ENCODE assay signal across 8 cellular contexts in genomic region chr15:72670656-72671352, GRCh38. TPM values are rescaled to one million over a fixed set of nuclear protein-coding genes. Genes with fewer than 3 reads are reported as not detected.
DNase-seq lines count a peak whose midpoint lies in the region; ATAC-seq, FAIRE-seq and TF ChIP-seq lines count a peak whose summit lies in the region.
"Not testable (repeated sequence)": the region's sequence is repeated elsewhere in the genome, so short reads cannot be mapped to it uniquely, and the experiment has no call there.

No MANE protein-coding gene starts in this region.

- not testable (repeated sequence) for H3K4me3 ChIP-seq in K562; right cardiac atrium (ENCODE audit: low read length); ovary

- H3K27ac ChIP-seq in K562 (ENCODE audit: extremely low read depth, low read depth, low read length); right cardiac atrium (ENCODE audit: low read length); ovary: not testable (repeated sequence)

- peak overlapping the region; percentile 81 for H2AFZ ChIP-seq in K562 (ENCODE audit: low read depth, low read length)

- peak overlapping the region; percentile 66 for H3K4me2 ChIP-seq in K562 (ENCODE audit: insufficient read depth, low read length)

- not testable (repeated sequence) for H3K9me3 ChIP-seq in K562 (replicated peaks; ENCODE audit: control insufficient read depth, insufficient read depth, low read depth, low read length); right cardiac atrium (ENCODE audit: control insufficient read depth, low read length); ovary

- WGBS in K562 (ENCODE audit: insufficient coverage, low coverage, missing lambda C conversion rate) = 0% methylated on average over 5 of the region's 8 CpGs
- WGBS in right cardiac atrium = 3% methylated on average over 8 of the region's 8 CpGs
- WGBS in ovary, 3 donors = 4 to 5% (median 5%) methylated on average over 7 to 8 of the region's 8 CpGs

- ATAC-seq in GM21529 (IDR thresholded peaks at IDR 0.05; ENCODE audit: unreplicated experiment) = peak; percentile 92
- ATAC-seq in K562 = peak; percentile 99
- peak; percentile 93 to 97 for ATAC-seq in right cardiac atrium
- peak; percentile 97 for ATAC-seq in stimulated activated naive CD8-positive, alpha-beta T cell treated with anti-CD3 and anti-CD28 coated beads, Interleukin-15, Interleukin-2, amounts not matched to agents 100 U/mL and 50 U/mL, for 24 hours

- POLR2A ChIA-PET in K562 (lab: Yijun Ruan, JAX) = not testable (repeated sequence)

- not testable (repeated sequence) for BruUV-seq in K562 (replicated peaks; lab: Mats Ljungman, UMichigan)

- not testable (repeated sequence) for H3K9ac ChIP-seq in K562 (ENCODE audit: insufficient read depth in 1 of 2, low read depth in 2 of 2, low read length in 2 of 2)

- TF ChIP-seq RAD21 in K562 (CRISPR knock-in tag; conservative IDR thresholded peaks at IDR 0.05 in 1 of 2, IDR thresholded peaks at IDR 0.05 in 1 of 2) = peak; percentile 20 to 34; a peak in 3 of 4 replicates

- not testable (repeated sequence) for TF ChIP-seq POLR2A in K562 (conservative IDR thresholded peaks at IDR 0.05); ovary (IDR thresholded peaks at IDR 0.05)

- intact Hi-C loops in K562 (cut with micrococcal nuclease) (loop anchor here (10.0 kb wide), 1 partner anchor 66 kb away; no protein-coding TSS in a partner anchor), right cardiac atrium (cut with DNase I) (loop anchor here in 2 of 4 donors (10.0 kb wide), 1 partner anchor 66 kb away; no protein-coding TSS in a partner anchor), ovary (cut with DNase I) (loop anchor here in 1 of 4 donors (10.0 kb wide), 1 partner anchor 46 kb away; no protein-coding TSS in a partner anchor)

- TF ChIP-seq EP300 in K562 (IDR thresholded peaks at IDR 0.05; ENCODE audit: low read length); ovary (IDR thresholded peaks at IDR 0.05): not testable (repeated sequence)

- FAIRE-seq in K562 (lab: Jason Lieb, UNC) = peak; percentile 78

- not testable (repeated sequence) for H3K36me3 ChIP-seq in K562 (ENCODE audit: control insufficient read depth, insufficient read depth, low read length); ovary

- TF ChIP-seq CTCF in K562 (IDR thresholded peaks at IDR 0.05 in 2 of 3, conservative IDR thresholded peaks at IDR 0.05 in 1 of 3; ENCODE audit: insufficient read depth in 2 of 3, low read depth in 1 of 3, low read length in 3 of 3) (peak; percentile 73 to 80 (median 78); a peak in 5 of 6 replicates), ovary (IDR thresholded peaks at IDR 0.05) (peak in 2 of 3 donors; percentile 35 to 47)

- H3K27me3 ChIP-seq in K562 (ENCODE audit: control insufficient read depth in 2 of 2, insufficient read depth in 2 of 2, low read length in 2 of 2) = peaks cover 9 to 11% of the 10 kb centered on the region in 2 experiments; a peak in 3 of 5 replicates
- H3K27me3 ChIP-seq in right cardiac atrium (ENCODE audit: control insufficient read depth, insufficient read depth); ovary: not testable (repeated sequence)

- not testable (repeated sequence) for H3K79me2 ChIP-seq in K562 (ENCODE audit: control insufficient read depth, insufficient read depth, low read length)

- not testable (repeated sequence) for H3K4me1 ChIP-seq in K562 (replicated peaks in 1 of 2; ENCODE audit: control insufficient read depth in 2 of 2, insufficient read depth in 2 of 2, low read length in 2 of 2); right cardiac atrium (ENCODE audit: control insufficient read depth, insufficient read depth, low read length); ovary (ENCODE audit: insufficient read depth)

- peak; percentile 73 for DNase-seq in EL
- peak; percentile 93 for DNase-seq in HT-29 (ENCODE audit: low spot score)
- peak; percentile 38 for DNase-seq in activated CD4-positive, CD25-positive, alpha-beta regulatory T cell treated with anti-CD3 and anti-CD28 coated beads, Interleukin-2, amount 50 U/mL, for 16 hours (ENCODE audit: low read depth, low spot score)
- DNase-seq in K562 (ENCODE audit: extremely low read depth in 1 of 4, low spot score in 3 of 4) = peak; percentile 51 to 84 (median 62)
- peak; percentile 77 to 89 (median 85) for DNase-seq in right cardiac atrium
- DNase-seq in ovary = peak; percentile 38 to 70 (median 56)
- DNase-seq in stimulated activated naive CD8-positive, alpha-beta T cell treated with anti-CD3 and anti-CD28 coated beads, Interleukin-15, Interleukin-2, amounts not matched to agents 100 U/mL and 50 U/mL, for 24 hours = peak; percentile 75

- not testable (repeated sequence) for H3K9me1 ChIP-seq in K562 (ENCODE audit: control insufficient read depth, insufficient read depth, low read length)

- H4K20me1 ChIP-seq in K562 (replicated peaks; ENCODE audit: control insufficient read depth, insufficient read depth, low read length) = not testable (repeated sequence)

- in situ Hi-C loops in K562 (cut with MboI) = loop anchor here (5.0 to 25.0 kb wide), 2 partner anchors 54 to 1391 kb away; no protein-coding TSS in a partner anchor

- CTCF ChIA-PET in K562 (lab: Yijun Ruan, JAX; ENCODE audit: low intra/inter-chr PET ratio) = interaction anchor here (0.6 kb wide), 1 partner anchor 378 kb away, joined by 3 read pairs; no protein-coding TSS in a partner anchor

RNA-seq across cellular contexts. Expression of gene HIGD2B, which starts 15.2 kb away (rescaled TPM):
- total RNA-seq in HT-29 (2014; rRNA removed; shearing (Covaris generic)) = 1.0 TPM in 1 of 2 replicates, not detected in the other
- 0.28 TPM in 1 of 2 replicates, not detected in the other for total RNA-seq in K562 (2011; cell fraction: chromatin; rRNA removed; ENCODE audit: low replicate concordance)
- 0.50 and 0.53 TPM in 2 replicates for total RNA-seq in K562 (2011; cell fraction: nucleolus; rRNA removed)
- 0.59 and 1.3 TPM in 2 replicates for total RNA-seq in K562 (2011; cell fraction: nucleoplasm; rRNA removed)
- total RNA-seq in K562 (2014; rRNA removed) (0.14 and 0.41 TPM in 2 replicates), K562 (2014; rRNA removed; fragmentation: Illumina TruSeq; extraction: Trizol) (not detected in 2 replicates), K562 (2015; rRNA removed; fragmentation: Illumina TruSeq; extraction: Trizol) (0.18 TPM in 1 of 2 replicates, not detected in the other), K562 (2021) (0.22 TPM in 1 of 2 replicates, not detected in the other), right cardiac atrium (not detected), ovary (not detected)
- polyA plus RNA-seq in K562 (2011; rRNA removed) (not detected in 2 replicates), K562 (2014; fragmentation: Illumina TruSeq; extraction: Trizol) (not detected in 2 replicates), K562 (2014; fragmentation: Nextera tagmentation; extraction: Ambion mirVana) (under 1 TPM in 1 of 2 experiments, not detected in 1; 0.04 TPM), K562 (2014; rRNA removed) (not detected in 2 replicates), right cardiac atrium (not detected), ovary (not detected)
- not detected in 2 replicates for polyA plus RNA-seq in K562 (2011; cell fraction: cytosol; rRNA removed)
- 0.11 and 0.17 TPM in 2 replicates for polyA plus RNA-seq in K562 (2011; cell fraction: nucleus; rRNA removed)
- polyA plus RNA-seq in K562 (2012) = not detected in 2 replicates
- polyA minus RNA-seq in K562 (2011; rRNA and poly(A)+ RNA removed) = 0.35 TPM in 1 of 2 replicates, not detected in the other
- not detected in 2 replicates for polyA minus RNA-seq in K562 (2011; cell fraction: cytosol; rRNA and poly(A)+ RNA removed)
- polyA minus RNA-seq in K562 (2011; cell fraction: nucleus; rRNA and poly(A)+ RNA removed) = 0.40 and 0.78 TPM in 2 replicates

RNA-seq across cellular contexts. Expression of gene BBS4, which starts 15.2 kb away (rescaled TPM):
- total RNA-seq in HT-29 (2014; rRNA removed; shearing (Covaris generic)) = 13.5 and 14.2 TPM in 2 replicates
- 109 and 163 TPM in 2 replicates for total RNA-seq in K562 (2011; cell fraction: chromatin; rRNA removed; ENCODE audit: low replicate concordance)
- 45.7 and 60.0 TPM in 2 replicates for total RNA-seq in K562 (2011; cell fraction: nucleolus; rRNA removed)
- 129 and 205 TPM in 2 replicates for total RNA-seq in K562 (2011; cell fraction: nucleoplasm; rRNA removed)
- total RNA-seq in K562 (2014; rRNA removed) (33.7 and 36.4 TPM in 2 replicates), K562 (2014; rRNA removed; fragmentation: Illumina TruSeq; extraction: Trizol) (33.2 and 38.2 TPM in 2 replicates), K562 (2015; rRNA removed; fragmentation: Illumina TruSeq; extraction: Trizol) (22.8 and 25.1 TPM in 2 replicates), K562 (2021) (26.2 and 29.0 TPM in 2 replicates), right cardiac atrium (10 to 100 TPM in 1 of 4 donors, 1 to 10 TPM in 3; 8.9 to 13.8 (median 9.8) TPM), ovary (10 to 100 TPM; 18.4 to 30.2 (median 23.4) TPM)
- polyA plus RNA-seq in K562 (2011; rRNA removed) (58.5 and 72.0 TPM in 2 replicates), K562 (2014; fragmentation: Illumina TruSeq; extraction: Trizol) (38.8 and 50.0 TPM in 2 replicates), K562 (2014; fragmentation: Nextera tagmentation; extraction: Ambion mirVana) (10 to 100 TPM; 61.3 to 80.7 TPM), K562 (2014; rRNA removed) (34.3 and 38.9 TPM in 2 replicates), right cardiac atrium (7.0 TPM), ovary (10 to 100 TPM; 17.8 to 23.6 TPM)
- polyA plus RNA-seq in K562 (2011; cell fraction: cytosol; rRNA removed) = 27.8 and 28.2 TPM in 2 replicates
- 84.9 and 122 TPM in 2 replicates for polyA plus RNA-seq in K562 (2011; cell fraction: nucleus; rRNA removed)
- polyA plus RNA-seq in K562 (2012) = 23.3 and 35.1 TPM in 2 replicates
- 52.7 and 58.9 TPM in 2 replicates for polyA minus RNA-seq in K562 (2011; rRNA and poly(A)+ RNA removed)
- 17.6 and 28.0 TPM in 2 replicates for polyA minus RNA-seq in K562 (2011; cell fraction: cytosol; rRNA and poly(A)+ RNA removed)
- 34.3 and 54.1 TPM in 2 replicates for polyA minus RNA-seq in K562 (2011; cell fraction: nucleus; rRNA and poly(A)+ RNA removed)

RNA-seq across cellular contexts. Expression of gene GOLGA6B, which starts 16.3 kb away (rescaled TPM):
- not detected in 2 replicates for total RNA-seq in HT-29 (2014; rRNA removed; shearing (Covaris generic))
- not detected in 2 replicates for total RNA-seq in K562 (2011; cell fraction: chromatin; rRNA removed; ENCODE audit: low replicate concordance)
- total RNA-seq in K562 (2011; cell fraction: nucleolus; rRNA removed) = not detected in 2 replicates
- not detected in 2 replicates for total RNA-seq in K562 (2011; cell fraction: nucleoplasm; rRNA removed)
- total RNA-seq in K562 (2014; rRNA removed) = not detected in 2 replicates
- not detected in 2 replicates for total RNA-seq in K562 (2014; rRNA removed; fragmentation: Illumina TruSeq; extraction: Trizol)
- total RNA-seq in K562 (2015; rRNA removed; fragmentation: Illumina TruSeq; extraction: Trizol) = not detected in 2 replicates
- total RNA-seq in K562 (2021) = not detected in 2 replicates
- polyA plus RNA-seq in K562 (2011; rRNA removed) = not detected in 2 replicates
- not detected in 2 replicates for polyA plus RNA-seq in K562 (2011; cell fraction: cytosol; rRNA removed)
- not detected in 2 replicates for polyA plus RNA-seq in K562 (2011; cell fraction: nucleus; rRNA removed)
- not detected in 2 replicates for polyA plus RNA-seq in K562 (2012)
- polyA plus RNA-seq in K562 (2014; fragmentation: Illumina TruSeq; extraction: Trizol) = not detected in 2 replicates
- polyA plus RNA-seq in K562 (2014; fragmentation: Nextera tagmentation; extraction: Ambion mirVana) = not detected
- not detected in 2 replicates for polyA plus RNA-seq in K562 (2014; rRNA removed)
- not detected in 2 replicates for polyA minus RNA-seq in K562 (2011; rRNA and poly(A)+ RNA removed)
- polyA minus RNA-seq in K562 (2011; cell fraction: cytosol; rRNA and poly(A)+ RNA removed) = not detected in 2 replicates
- polyA minus RNA-seq in K562 (2011; cell fraction: nucleus; rRNA and poly(A)+ RNA removed) = not detected in 2 replicates
- total RNA-seq in right cardiac atrium = not detected
- not detected for polyA plus RNA-seq in right cardiac atrium
- under 1 TPM in 2 of 7 donors, not detected in 5; 0.15 to 0.36 TPM for total RNA-seq in ovary
- polyA plus RNA-seq in ovary = not detected

Comparison
In these comparisons a context has a peak if more than half of its experiments do, and no peak if none do; other contexts are left out.
1. DNase-seq: peak in every context shown above with its lines; median percentile 93 in HT-29; 85 in right cardiac atrium; 75 in stimulated activated naive CD8-positive, alpha-beta T cell treated with anti-CD3 and anti-CD28 coated beads, Interleukin-15, Interleukin-2, amounts not matched to agents 100 U/mL and 50 U/mL, for 24 hours; 73 in EL; 62 in K562; 56 in ovary; 38 in activated CD4-positive, CD25-positive, alpha-beta regulatory T cell treated with anti-CD3 and anti-CD28 coated beads, Interleukin-2, amount 50 U/mL, for 16 hours.